Comparison of ENCODE assay signal across 26 cellular contexts in genomic region chr14:23310546-23310945, GRCh38. TPM values are rescaled to one million over a fixed set of nuclear protein-coding genes. Genes with fewer than 3 reads are reported as not detected.
"Had no signal": no experiment of that assay in that cellular context is flagged by ENCODE, and none has a peak within 500 bp of the region (broad histone marks: within the 10 kb centered on the region; RNA-seq: fewer than 3 reads in every experiment).

No MANE protein-coding gene starts in this region.

- H3K9me3 ChIP-seq: gastrocnemius medialis, ovary, psoas muscle, right lobe of liver, thoracic aorta, tibial nerve, upper lobe of left lung had no signal

- H3K36me3 Mint-ChIP-seq: naive thymus-derived CD8-positive, alpha-beta T cell had no signal

- DNase-seq: cortex of kidney; dorsolateral prefrontal cortex; effector CD8-positive, alpha-beta T cell; endodermal cell; foreskin fibroblast; gastrocnemius medialis; kidney; mesendoderm; midbrain; naive thymus-derived CD8-positive, alpha-beta T cell; nucleus accumbens; ovary; psoas muscle; retina; small intestine; stimulated activated CD4-positive, alpha-beta T cell treated with anti-CD3 and anti-CD28 coated beads, Interleukin-15, amount 100 ng/mL, for 24 hours; stimulated activated CD4-positive, alpha-beta T cell treated with anti-CD3 and anti-CD28 coated beads, Interleukin-2, amount 100 ng/mL, for 48 hours; stimulated activated naive B cell treated with anti-CD40 and anti-IgM and Interleukin-4, amounts not matched to agents 10 μg/mL and 1 μg/mL and 100 μg/mL, for 72 hours; upper lobe of left lung had no signal

- H3K36me3 ChIP-seq: ovary had no signal

- H3K27ac ChIP-seq: epithelial cell of prostate, gastrocnemius medialis, ovary, psoas muscle, right lobe of liver, thoracic aorta, tibial nerve, upper lobe of left lung had no signal

- H3K27me3 ChIP-seq: dorsolateral prefrontal cortex, gastrocnemius medialis, ovary, right lobe of liver, tibial nerve, upper lobe of left lung had no signal

- H3K27ac Mint-ChIP-seq: endodermal cell; naive thymus-derived CD8-positive, alpha-beta T cell; stimulated activated naive B cell treated with anti-CD40 and anti-IgM and Interleukin-4, amounts not matched to agents 10 μg/mL and 1 μg/mL and 100 μg/mL, for 72 hours; stimulated activated naive CD8-positive, alpha-beta T cell treated with anti-CD3 and anti-CD28 coated beads, Interleukin-15, Interleukin-2, amounts not matched to agents 100 ng/mL and 50 ng/mL, for 24 hours had no signal

- H3K4me3 Mint-ChIP-seq: endodermal cell; naive thymus-derived CD8-positive, alpha-beta T cell; stimulated activated naive B cell treated with anti-CD40 and anti-IgM and Interleukin-4, amounts not matched to agents 10 μg/mL and 1 μg/mL and 100 μg/mL, for 72 hours; stimulated activated naive CD8-positive, alpha-beta T cell treated with anti-CD3 and anti-CD28 coated beads, Interleukin-15, Interleukin-2, amounts not matched to agents 100 ng/mL and 50 ng/mL, for 24 hours had no signal

- H3K9me3 Mint-ChIP-seq: endodermal cell; naive thymus-derived CD8-positive, alpha-beta T cell; neural crest cell; stimulated activated naive B cell treated with anti-CD40 and anti-IgM and Interleukin-4, amounts not matched to agents 10 μg/mL and 1 μg/mL and 100 μg/mL, for 72 hours; stimulated activated naive CD8-positive, alpha-beta T cell treated with anti-CD3 and anti-CD28 coated beads, Interleukin-15, Interleukin-2, amounts not matched to agents 100 ng/mL and 50 ng/mL, for 24 hours had no signal

- H3K27me3 Mint-ChIP-seq: stimulated activated naive B cell treated with anti-CD40 and anti-IgM and Interleukin-4, amounts not matched to agents 10 μg/mL and 1 μg/mL and 100 μg/mL, for 72 hours had no signal

- H3K4me3 ChIP-seq: gastrocnemius medialis, ovary, psoas muscle, right lobe of liver, thoracic aorta, tibial nerve, upper lobe of left lung had no signal

- FAIRE-seq: kidney, small intestine, urothelium cell line had no signal

RNA-seq across cellular contexts. Expression of gene BCL2L2, which starts 3.9 kb away (rescaled TPM):
- polyA plus RNA-seq: naive thymus-derived CD8-positive, alpha-beta T cell had no signal
